Comparison of ENCODE assay signal across 7 cellular contexts in the genomic region with DNA sequence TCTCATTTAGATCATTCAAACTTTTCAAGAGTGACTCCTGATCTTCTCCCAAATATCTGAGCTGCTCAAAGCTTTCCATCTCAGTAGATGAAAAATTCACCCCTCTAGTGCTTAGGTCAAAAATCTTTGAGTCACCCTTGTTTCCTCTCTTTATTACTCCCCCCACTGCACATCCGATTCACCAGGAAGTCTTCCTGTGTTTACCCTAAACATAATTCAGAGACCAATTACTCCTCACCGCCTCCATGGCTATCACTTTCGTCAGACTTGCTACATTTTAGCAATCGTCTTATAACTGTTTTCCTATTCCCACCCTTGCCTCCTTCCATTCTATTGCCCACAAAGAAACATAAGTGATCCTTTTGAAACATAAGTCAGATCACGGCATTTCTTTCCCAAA.
DNase-seq lines count a peak whose midpoint lies in the region; ATAC-seq, FAIRE-seq and TF ChIP-seq lines count a peak whose summit lies in the region.
"Not testable (repeated sequence)": the region's sequence is repeated elsewhere in the genome, so short reads cannot be mapped to it uniquely, and the experiment has no call there.

No MANE protein-coding gene starts in this region.

- not testable (repeated sequence) for H3K79me2 ChIP-seq in GM23338 (replicated peaks; ENCODE audit: insufficient read depth); mammary epithelial cell (ENCODE audit: insufficient read depth, low read length); endothelial cell of umbilical vein (ENCODE audit: control insufficient read depth, insufficient read depth, low read length)

- H3K27ac ChIP-seq in GM23338 (ENCODE audit: low read depth); IMR-90 (ENCODE audit: insufficient read depth, low read length); mammary epithelial cell (ENCODE audit: insufficient read depth, low read depth, low read length); endothelial cell of umbilical vein (ENCODE audit: insufficient read depth, low read depth, low read length): not testable (repeated sequence)

- not testable (repeated sequence) for H4K5ac ChIP-seq in IMR-90 (ENCODE audit: low read depth, low read length)

- H3K9me2 ChIP-seq in GM23338 (ENCODE audit: insufficient read depth): not testable (repeated sequence)

- not testable (repeated sequence) for TF ChIP-seq RAD21 in IMR-90 (IDR thresholded peaks at IDR 0.05; ENCODE audit: low read length)

- not testable (repeated sequence) for H3F3A ChIP-seq in GM23338 (replicated peaks; ENCODE audit: low read depth)

- H2BK120ac ChIP-seq in IMR-90 (ENCODE audit: low read depth, low read length): peak overlapping the region; percentile 5; the same call in 1 of the 2 replicates

- not testable (repeated sequence) for H3K4me2 ChIP-seq in GM23338; IMR-90 (ENCODE audit: low read depth, low read length); mammary epithelial cell (ENCODE audit: insufficient read depth, low read depth, low read length); endothelial cell of umbilical vein (ENCODE audit: insufficient read depth, low read length)

- peak; percentile 75 for FAIRE-seq in endothelial cell of umbilical vein (lab: Jason Lieb, UNC)

- not testable (repeated sequence) for H3K27me3 Mint-ChIP-seq in GM23338 (ENCODE audit: insufficient read depth, low read depth, poor library complexity)

- not testable (repeated sequence) for H3K27ac Mint-ChIP-seq in GM23338

- not testable (repeated sequence) for H3K4me1 Mint-ChIP-seq in GM23338

- not testable (repeated sequence) for H3K4me1 ChIP-seq in GM23338 (ENCODE audit: insufficient read depth); IMR-90 (ENCODE audit: control insufficient read depth, insufficient read depth, low read length); mammary epithelial cell (ENCODE audit: insufficient read depth, low read length); endothelial cell of umbilical vein (ENCODE audit: control insufficient read depth, extremely low read depth, insufficient read depth, low read length); mucosa of descending colon (ENCODE audit: low read depth)

- H3K9ac ChIP-seq in IMR-90 (ENCODE audit: low read depth, low read length); mammary epithelial cell (ENCODE audit: insufficient read depth, low read length); endothelial cell of umbilical vein (replicated peaks; ENCODE audit: extremely low read depth, insufficient read depth, low read length): not testable (repeated sequence)

- not testable (repeated sequence) for ATAC-seq in GM23338
- peak; percentile 24; the same call in 1 of the 2 replicates for ATAC-seq in IMR-90 (ENCODE audit: low read depth)
- ATAC-seq in mucosa of descending colon: peak; percentile 36

- not testable (repeated sequence) for H3K18ac ChIP-seq in IMR-90 (ENCODE audit: low read depth, low read length)

- not testable (repeated sequence) for H3K4me3 ChIP-seq in GM23338; IMR-90 (ENCODE audit: insufficient read depth, low read depth, low read length); mammary epithelial cell (replicated peaks in 1 of 3; ENCODE audit: insufficient read depth in 1 of 3, low read depth in 2 of 3, low read length in 3 of 3); endothelial cell of umbilical vein (replicated peaks in 1 of 3; ENCODE audit: insufficient read depth in 1 of 3, low read depth in 1 of 3, low read length in 3 of 3); mucosa of descending colon

- dilution Hi-C loops in IMR-90 (cut with HindIII; ENCODE audit: low sequenced_read_pairs, unreplicated experiment); mammary epithelial cell (cut with HindIII; ENCODE audit: low sequenced_read_pairs); endothelial cell of umbilical vein (cut with MboI; ENCODE audit: extremely low pct_ligation_motif_present, low sequenced_read_pairs): not testable (repeated sequence)

- not testable (repeated sequence) for H3K56ac ChIP-seq in IMR-90 (ENCODE audit: extremely low read depth, insufficient read depth, low read length)

- not testable (repeated sequence) for H3K36me3 ChIP-seq in GM23338 (ENCODE audit: insufficient read depth); IMR-90 (ENCODE audit: control insufficient read depth, insufficient read depth, low read length); mammary epithelial cell (ENCODE audit: insufficient read depth, low read length); endothelial cell of umbilical vein (ENCODE audit: control insufficient read depth in 2 of 2, extremely low read depth in 1 of 2, insufficient read depth in 2 of 2, low read length in 2 of 2); mucosa of descending colon (ENCODE audit: low read depth)

- not testable (repeated sequence) for BruUV-seq in IMR-90 (replicated peaks; lab: Mats Ljungman, UMichigan); endothelial cell of umbilical vein (replicated peaks; lab: Mats Ljungman, UMichigan)
- BruUV-seq in mammary epithelial cell (replicated peaks; lab: Mats Ljungman, UMichigan): TSS peak; percentile 77

- POLR2A ChIA-PET in IMR-90 (lab: Charles Lee; ENCODE audit: unreplicated experiment); endothelial cell of umbilical vein (lab: Charles Lee): not testable (repeated sequence)

- H2BK15ac ChIP-seq in IMR-90 (ENCODE audit: low read depth, low read length): not testable (repeated sequence)

- not testable (repeated sequence) for H2BK20ac ChIP-seq in IMR-90 (ENCODE audit: low read depth, low read length)

- H2AK9ac ChIP-seq in IMR-90 (replicated peaks; ENCODE audit: low read depth, low read length, poor library complexity): not testable (repeated sequence)

- not testable (repeated sequence) for H2BK5ac ChIP-seq in IMR-90 (ENCODE audit: low read depth, low read length, poor library complexity, severe bottlenecking)

- TF ChIP-seq POLR2A in IMR-90 (IDR thresholded peaks at IDR 0.05; ENCODE audit: low read depth, low read length); endothelial cell of umbilical vein (IDR thresholded peaks at IDR 0.05; ENCODE audit: low read depth, low read length): not testable (repeated sequence)

- not testable (repeated sequence) for H3K79me1 ChIP-seq in IMR-90 (ENCODE audit: low read depth in 1 of 2, low read length in 2 of 2)

- not testable (repeated sequence) for H2AK5ac ChIP-seq in IMR-90 (ENCODE audit: low read depth, low read length)

- not testable (repeated sequence) for H3K23ac ChIP-seq in IMR-90 (ENCODE audit: low read depth, low read length)

- H4K8ac ChIP-seq in IMR-90 (ENCODE audit: low read depth in 2 of 2, low read length in 2 of 2): not testable (repeated sequence)

- intact Hi-C loops in IMR-90 (cut with micrococcal nuclease); mammary epithelial cell (cut with micrococcal nuclease); endothelial cell of umbilical vein (cut with micrococcal nuclease); mucosa of descending colon (cut with DNase I, micrococcal nuclease): not testable (repeated sequence)

- H3K27me3 ChIP-seq in GM23338 (ENCODE audit: insufficient read depth); IMR-90 (ENCODE audit: control insufficient read depth, insufficient read depth, low read length); mammary epithelial cell (ENCODE audit: insufficient read depth, low read length); endothelial cell of umbilical vein (ENCODE audit: control insufficient read depth in 2 of 2, insufficient read depth in 2 of 2, low read length in 2 of 2): not testable (repeated sequence)

- not testable (repeated sequence) for TF ChIP-seq CTCF in GM23338 (conservative IDR thresholded peaks at IDR 0.05; ENCODE audit: low read depth in 2 of 2); IMR-90 (conservative IDR thresholded peaks at IDR 0.05; ENCODE audit: low read depth, low read length); mammary epithelial cell (conservative IDR thresholded peaks at IDR 0.05 in 1 of 2, IDR thresholded peaks at IDR 0.05 in 1 of 2; ENCODE audit: extremely low read depth in 1 of 2, insufficient read depth in 1 of 2, low read depth in 1 of 2, low read length in 2 of 2); endothelial cell of umbilical vein (IDR thresholded peaks at IDR 0.05; ENCODE audit: extremely low read depth in 1 of 2, insufficient read depth in 1 of 2, low read depth in 1 of 2, low read length in 2 of 2); mucosa of descending colon (IDR thresholded peaks at IDR 0.05)

- CTCF ChIA-PET in IMR-90 (lab: Yijun Ruan, JAX); mammary epithelial cell (lab: Charles Lee; ENCODE audit: low non-redundant PET); endothelial cell of umbilical vein (lab: Charles Lee): not testable (repeated sequence)

- not testable (repeated sequence) for H3K9me1 ChIP-seq in IMR-90 (ENCODE audit: insufficient read depth, low read length); endothelial cell of umbilical vein (replicated peaks; ENCODE audit: control insufficient read depth, extremely low read depth, insufficient read depth, low read length)

- H3K9me3 Mint-ChIP-seq in GM23338: not testable (repeated sequence)

- in situ Hi-C loops in IMR-90 (cut with MboI; ENCODE audit: low sequenced_read_pairs); mammary epithelial cell (cut with MboI; ENCODE audit: low sequenced_read_pairs in 2 of 2): not testable (repeated sequence)

- H3K4me3 Mint-ChIP-seq in GM23338: not testable (repeated sequence)

- H3K36me3 Mint-ChIP-seq in GM23338 (ENCODE audit: low read depth): not testable (repeated sequence)

- not testable (repeated sequence) for H3K9me3 ChIP-seq in IMR-90 (ENCODE audit: control insufficient read depth, insufficient read depth, low read length); mammary epithelial cell (replicated peaks; ENCODE audit: insufficient read depth, low read length); endothelial cell of umbilical vein (replicated peaks; ENCODE audit: control insufficient read depth, insufficient read depth, low read length); mucosa of descending colon

- 63% methylated on average over 4 of the region's 5 CpGs; no CpG with 5 or more reads in 1 of the 2 experiments for WGBS in IMR-90 (ENCODE audit: extremely low coverage in 2 of 2, insufficient read length in 1 of 2), 2 experiments
- WGBS in mammary epithelial cell (ENCODE audit: low coverage, missing lambda C conversion rate): 95% methylated on average over 5 of the region's 5 CpGs

- peak; percentile 35 for DNase-seq in COR-L47 (lab: John Stamatoyannopoulos, UW)
- DNase-seq in GM23338 (ENCODE audit: low spot score); IMR-90; mammary epithelial cell; mucosa of descending colon: not testable (repeated sequence)
- peak; percentile 23 for DNase-seq in endothelial cell of umbilical vein (ENCODE audit: low read depth, low spot score)
- peak; percentile 5 for DNase-seq in glomerular endothelial cell (ENCODE audit: extremely low read depth, low read depth, low spot score)

- H2AFZ ChIP-seq in GM23338 (0 out of 2 replicates have a peak overlapping the region, but pooled peaks have one; percentile 63), endothelial cell of umbilical vein (ENCODE audit: low read depth, low read length) (peak overlapping the region; percentile 86)
- H2AFZ ChIP-seq in IMR-90 (replicated peaks; ENCODE audit: low read length, poor library complexity); mammary epithelial cell (ENCODE audit: low read depth, low read length): not testable (repeated sequence)

- H3K14ac ChIP-seq in IMR-90 (replicated peaks; ENCODE audit: low read depth, low read length): not testable (repeated sequence)

- not testable (repeated sequence) for H4K91ac ChIP-seq in IMR-90 (ENCODE audit: insufficient read depth, low read depth, low read length)

- H4K20me1 ChIP-seq in GM23338 (replicated peaks; ENCODE audit: insufficient read depth); IMR-90 (ENCODE audit: insufficient read depth, low read length); mammary epithelial cell (ENCODE audit: insufficient read depth, low read length); endothelial cell of umbilical vein (replicated peaks; ENCODE audit: control insufficient read depth, extremely low read depth, insufficient read depth, low read length): not testable (repeated sequence)

- H3K4ac ChIP-seq in IMR-90 (ENCODE audit: low read depth, low read length): not testable (repeated sequence)
